Comparison of ENCODE assay signal across 35 cellular contexts in the genomic region with DNA sequence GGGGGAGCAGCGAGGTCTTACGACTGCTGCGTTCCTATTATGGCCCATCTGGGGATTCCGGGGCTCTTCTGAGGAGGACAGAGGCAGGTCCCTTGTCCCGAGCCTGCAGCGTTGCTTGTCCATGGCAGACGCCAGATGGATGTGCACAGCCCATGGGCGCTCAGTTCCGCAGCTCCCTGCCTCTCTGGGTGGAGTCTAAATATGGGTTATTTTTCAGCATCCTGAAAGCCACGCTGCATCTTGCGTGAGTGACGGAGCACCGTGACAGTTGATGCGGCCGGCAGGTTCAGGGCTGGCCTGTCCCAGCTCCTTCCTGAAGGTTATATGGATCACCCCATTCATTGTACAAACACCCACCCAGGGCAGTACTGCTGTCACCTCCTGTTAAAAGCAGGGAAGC.
"Had no signal": no experiment of that assay in that cellular context is flagged by ENCODE, and none has a peak within 500 bp of the region (broad histone marks: within the 10 kb centered on the region; RNA-seq: fewer than 3 reads in every experiment).

No MANE protein-coding gene starts in this region.

- H3K4me1 ChIP-seq: adrenal gland, body of pancreas, breast epithelium had no signal

- H3K9me3 ChIP-seq: adrenal gland, body of pancreas had no signal

- DNase-seq: activated B cell treated with CpG ODN at 0.5 μM for 24 hours; activated CD4-positive, alpha-beta memory T cell treated with anti-CD3 and anti-CD28 coated beads for 36 hours; activated CD4-positive, alpha-beta T cell treated with anti-CD3 and anti-CD28 coated beads for 4 hours; activated CD4-positive, alpha-beta T cell treated with anti-CD3 and anti-CD28 coated beads, Interleukin-2, amount 10 ng/mL, durations not matched to agents 24 days and 14 days; activated CD4-positive, alpha-beta T cell treated with anti-CD3 and anti-CD28 coated beads, Interleukin-2, amount 50 U/mL, for 1 hour; activated CD4-positive, alpha-beta T cell treated with anti-CD3 and anti-CD28 coated beads, Interleukin-2, amount 50 U/mL, for 4 hours; activated CD4-positive, CD25-positive, alpha-beta regulatory T cell treated with anti-CD3 and anti-CD28 coated beads, Interleukin-2, amount 50 U/mL, for 72 hours; activated CD8-positive, alpha-beta memory T cell treated with anti-CD3 and anti-CD28 coated beads, Interleukin-2, amount 50 U/mL, for 4 hours; activated CD8-positive, alpha-beta T cell treated with anti-CD3 and anti-CD28 coated beads for 36 hours; activated effector memory CD4-positive, alpha-beta T cell treated with anti-CD3 and anti-CD28 coated beads, Interleukin-2, amount 50 U/mL, for 16 hours; activated gamma-delta T cell treated with Interleukin-2 at 50 U/mL for 16 hours; activated naive CD4-positive, alpha-beta T cell; activated naive CD4-positive, alpha-beta T cell treated with anti-CD3 and anti-CD28 coated beads for 36 hours; activated naive CD4-positive, alpha-beta T cell treated with anti-CD3 and anti-CD28 coated beads, Interleukin-2, amount 50 U/mL, for 16 hours; activated naive CD8-positive, alpha-beta T cell treated with anti-CD3 and anti-CD28 coated beads for 36 hours; activated T-cell treated with anti-CD3 and anti-CD28 coated beads for 4 hours; activated T-cell treated with anti-CD3 and anti-CD28 coated beads, Interleukin-2, amount 50 U/mL, for 1 hour; activated T-cell treated with anti-CD3 and anti-CD28 coated beads, Interleukin-2, amount 50 U/mL, for 4 hours; activated T-cell treated with anti-CD3 and anti-CD28 coated beads, Interleukin-2, amount 50 U/mL, for 72 hours; adrenal gland; amniotic stem cell; aorta; body of pancreas; brain microvascular endothelial cell; caudate nucleus; cerebellar nuclear complex; T-helper 1 cell; T-helper 2 cell; T-helper 9 cell had no signal

- FAIRE-seq: astrocyte, TTC549 had no signal

- H3K27me3 ChIP-seq: adrenal gland, body of pancreas, brain microvascular endothelial cell, breast epithelium had no signal

- ATAC-seq: activated CD8-positive, alpha-beta T cell treated with anti-CD3 and anti-CD28 coated beads for 36 hours; activated naive CD4-positive, alpha-beta T cell treated with anti-CD3 and anti-CD28 coated beads, Interleukin-2, amount 50 U/mL, for 72 hours; activated T-cell treated with anti-CD3 and anti-CD28 coated beads, Interleukin-2, amount 50 U/mL, for 4 hours; activated T-cell treated with anti-CD3 and anti-CD28 coated beads, Interleukin-2, amount 50 U/mL, for 72 hours; activated T-helper 17 cell treated with anti-CD3 and anti-CD28 coated beads, Interleukin-2, amount 50 U/mL, for 72 hours; body of pancreas had no signal

- H3K4me3 ChIP-seq: adrenal gland, body of pancreas, breast epithelium had no signal

- H3K36me3 ChIP-seq: adrenal gland, brain microvascular endothelial cell, breast epithelium had no signal

- H3K27ac ChIP-seq: adrenal gland, body of pancreas, brain microvascular endothelial cell, breast epithelium, VCaP had no signal
